9 cellular contexts compared by ENCODE assay signal in genomic region chr13:45833663-45834062, GRCh38. TPM values are rescaled to one million over a fixed set of nuclear protein-coding genes. Genes with fewer than 3 reads are reported as not detected.
A peak's percentile ranks its signal among the peaks of the same experiment; 100 is the strongest.
DNase-seq lines count a peak whose midpoint lies in the region; TF ChIP-seq lines count a peak whose summit lies in the region.
"Had no signal": no experiment of that assay in that cellular context is flagged by ENCODE, and none has a peak within 500 bp of the region (broad histone marks: within the 10 kb centered on the region; RNA-seq: fewer than 3 reads in every experiment).

No MANE protein-coding gene starts in this region.

- H3K4me3 ChIP-seq in HEK293 (ENCODE audit: low read depth, low read length) (no peak overlapping the region), SK-N-MC (no peak overlapping the region), foreskin fibroblast (ENCODE audit: low read depth in 1 of 2, low read length in 2 of 2) (no peak overlapping the region), skeletal muscle tissue (ENCODE audit: low read length in 3 of 3) (no peak overlapping the region), esophagus muscularis mucosa (no peak overlapping the region)
- H3K4me3 ChIP-seq: skin epidermis had no signal

- H3K9ac ChIP-seq in SK-N-MC (ENCODE audit: insufficient read length) (no peak overlapping the region), skeletal muscle tissue (ENCODE audit: low read depth in 1 of 3, low read length in 3 of 3) (peak overlapping the region in 1 of 3 donors; percentile 4)

- H3K4me3 Mint-ChIP-seq in CD14-positive monocyte, result no peak overlapping the region
- H3K4me3 Mint-ChIP-seq: activated naive CD4-positive, alpha-beta T cell treated with anti-CD3 and anti-CD28 coated beads, Interleukin-2, amount 50 U/mL, for 24 hours had no signal

- H3K4me1 Mint-ChIP-seq in CD14-positive monocyte, result peaks cover 26% of the 10 kb centered on the region
- H3K4me1 Mint-ChIP-seq: activated naive CD4-positive, alpha-beta T cell treated with anti-CD3 and anti-CD28 coated beads, Interleukin-2, amount 50 U/mL, for 24 hours had no signal

- intact Hi-C loops in esophagus muscularis mucosa (cut with DNase I) (no loop called here), CD14-positive monocyte (cut with micrococcal nuclease) (no loop called here)

- POLR2A ChIA-PET in HEK293 (lab: Yijun Ruan, JAX), result no interaction called here

- H3K27ac ChIP-seq in HEK293 (ENCODE audit: extremely low read depth, low read depth, low read length), result no peak overlapping the region
- H3K27ac ChIP-seq in SK-N-MC, result peak overlapping the region; percentile 58
- peak overlapping the region; percentile 68 for H3K27ac ChIP-seq in skeletal muscle tissue (ENCODE audit: low read depth, low read length)
- H3K27ac ChIP-seq in esophagus muscularis mucosa (replicated peaks in 1 of 4), result peak overlapping the region in 2 of 4 donors; percentile 29 to 44

- H3K4me1 ChIP-seq in HEK293 (ENCODE audit: control insufficient read depth, insufficient read depth, low read length) (no peaks in the 10 kb centered on the region), skeletal muscle tissue (ENCODE audit: control insufficient read depth in 3 of 3, insufficient read depth in 3 of 3, low read length in 3 of 3) (peaks cover 7 to 22% (median 12%) of the 10 kb centered on the region in 3 donors), esophagus muscularis mucosa (peaks cover 7 to 34% (median 33%) of the 10 kb centered on the region in 4 donors)

- H3K36me3 ChIP-seq in HEK293 (ENCODE audit: control insufficient read depth in 2 of 2, insufficient read depth in 1 of 2, low read length in 2 of 2), result no peaks in the 10 kb centered on the region
- no peaks in the 10 kb centered on the region for H3K36me3 ChIP-seq in SK-N-MC (ENCODE audit: insufficient read depth, low read length)
- no peaks in the 10 kb centered on the region for H3K36me3 ChIP-seq in skeletal muscle tissue (ENCODE audit: control insufficient read depth in 3 of 3, insufficient read depth in 3 of 3, low read length in 3 of 3)
- no peaks in the 10 kb centered on the region for H3K36me3 ChIP-seq in esophagus muscularis mucosa

- H3K9me3 ChIP-seq in HEK293 (ENCODE audit: control insufficient read depth, insufficient read depth, low read depth, low read length), result no peaks in the 10 kb centered on the region
- no peaks in the 10 kb centered on the region for H3K9me3 ChIP-seq in SK-N-MC (ENCODE audit: low read depth, low read length)
- H3K9me3 ChIP-seq in skeletal muscle tissue (ENCODE audit: control insufficient read depth in 3 of 3, low read length in 3 of 3), result no peaks in the 10 kb centered on the region
- no peaks in the 10 kb centered on the region for H3K9me3 ChIP-seq in esophagus muscularis mucosa

- H3K27me3 Mint-ChIP-seq in CD14-positive monocyte (ENCODE audit: low read depth in 3 of 3), result peaks cover 0 to 3% (median 2%) of the 10 kb centered on the region in 3 donors
- H3K27me3 Mint-ChIP-seq: activated naive CD4-positive, alpha-beta T cell treated with anti-CD3 and anti-CD28 coated beads, Interleukin-2, amount 50 U/mL, for 24 hours had no signal

- H3K36me3 Mint-ChIP-seq in CD14-positive monocyte, result no peaks in the 10 kb centered on the region

- TF ChIP-seq CTCF in HEK293 (tag by site-specific recombination; IDR thresholded peaks at IDR 0.05), result no peak
- no peak for TF ChIP-seq CTCF in foreskin fibroblast (IDR thresholded peaks at IDR 0.05; ENCODE audit: low read depth, low read length)
- no peak for TF ChIP-seq CTCF in esophagus muscularis mucosa (IDR thresholded peaks at IDR 0.05)
- TF ChIP-seq CTCF in CD14-positive monocyte (IDR thresholded peaks at IDR 0.05), result no peak

- TF ChIP-seq POLR2A in esophagus muscularis mucosa (IDR thresholded peaks at IDR 0.05; ENCODE audit: low read depth), result no peak

- CTCF ChIA-PET in HEK293 (lab: Yijun Ruan, JAX), result no interaction called here

- WGBS in esophagus muscularis mucosa, result 19% methylated on average over 3 of the region's 3 CpGs

- no peak for DNase-seq in SK-N-MC (ENCODE audit: low read depth, low spot score)
- peak; percentile 53 to 76 for DNase-seq in foreskin fibroblast
- DNase-seq in esophagus muscularis mucosa (ENCODE audit: extremely low spot score), result no peak
- DNase-seq in activated naive CD4-positive, alpha-beta T cell treated with Interleukin-2 at 50 U/mL for 16 hours, result no peak
- no peak for DNase-seq in CD14-positive monocyte (ENCODE audit: low spot score)

- no peak overlapping the region for H3K27ac Mint-ChIP-seq in CD14-positive monocyte
- H3K27ac Mint-ChIP-seq: activated naive CD4-positive, alpha-beta T cell treated with anti-CD3 and anti-CD28 coated beads, Interleukin-2, amount 50 U/mL, for 24 hours had no signal

- no peak for TF ChIP-seq EP300 in esophagus muscularis mucosa (IDR thresholded peaks at IDR 0.05)

- peaks cover 0 to 1% (median 0%) of the 10 kb centered on the region in 7 donors for H3K9me3 Mint-ChIP-seq in CD14-positive monocyte
- H3K9me3 Mint-ChIP-seq: activated naive CD4-positive, alpha-beta T cell treated with anti-CD3 and anti-CD28 coated beads, Interleukin-2, amount 50 U/mL, for 24 hours had no signal

- H3K27me3 ChIP-seq in skeletal muscle tissue (ENCODE audit: control insufficient read depth in 3 of 3, insufficient read depth in 3 of 3, low read length in 3 of 3) (no peaks in the 10 kb centered on the region), esophagus muscularis mucosa (no peaks in the 10 kb centered on the region)

TF ChIP-seq in HEK293, 187 proteins besides CTCF, POLR2A, EP300 and RAD21:
- peak; percentile 70 for TF ChIP-seq ZNF660 (tag by site-specific recombination; IDR thresholded peaks at IDR 0.05)
- TF ChIP-seq ZSCAN18 (tag by site-specific recombination; IDR thresholded peaks at IDR 0.05), result no peak
- no peak for TF ChIP-seq AEBP2 (tag by site-specific recombination; IDR thresholded peaks at IDR 0.05; ENCODE audit: borderline replicate concordance)
- 0 out of 2 replicates have a peak, but pooled peaks have one; percentile 27 for TF ChIP-seq ZBTB17 (tag by site-specific recombination; IDR thresholded peaks at IDR 0.05)
- TF ChIP-seq ZIC2 (tag by site-specific recombination; IDR thresholded peaks at IDR 0.05), result 0 out of 2 replicates have a peak, but pooled peaks have one; percentile 8
- TF ChIP-seq ZNF10 (tag by site-specific recombination; IDR thresholded peaks at IDR 0.05), result peak; percentile 17; the same call in 1 of the 2 replicates
- TF ChIP-seq ZNF335 (tag by site-specific recombination; conservative IDR thresholded peaks at IDR 0.05), result no peak

RNA-seq across cellular contexts. Expression of gene SIAH3, which starts 17.9 kb away (rescaled TPM):
- under 0.01 TPM for total RNA-seq in skeletal muscle tissue
- not detected for total RNA-seq in esophagus muscularis mucosa
- polyA plus RNA-seq in CD14-positive monocyte, result not detected

Comparison
In these comparisons a context has a peak if more than half of its experiments do, and no peak if none do; other contexts are left out.
1. DNase-seq: peak in foreskin fibroblast (2 of 2); none in SK-N-MC (single experiment), esophagus muscularis mucosa (single experiment), activated naive CD4-positive, alpha-beta T cell treated with Interleukin-2 at 50 U/mL for 16 hours (single experiment) and CD14-positive monocyte (single experiment).